6 cellular contexts compared by ENCODE assay signal in the genomic region with DNA sequence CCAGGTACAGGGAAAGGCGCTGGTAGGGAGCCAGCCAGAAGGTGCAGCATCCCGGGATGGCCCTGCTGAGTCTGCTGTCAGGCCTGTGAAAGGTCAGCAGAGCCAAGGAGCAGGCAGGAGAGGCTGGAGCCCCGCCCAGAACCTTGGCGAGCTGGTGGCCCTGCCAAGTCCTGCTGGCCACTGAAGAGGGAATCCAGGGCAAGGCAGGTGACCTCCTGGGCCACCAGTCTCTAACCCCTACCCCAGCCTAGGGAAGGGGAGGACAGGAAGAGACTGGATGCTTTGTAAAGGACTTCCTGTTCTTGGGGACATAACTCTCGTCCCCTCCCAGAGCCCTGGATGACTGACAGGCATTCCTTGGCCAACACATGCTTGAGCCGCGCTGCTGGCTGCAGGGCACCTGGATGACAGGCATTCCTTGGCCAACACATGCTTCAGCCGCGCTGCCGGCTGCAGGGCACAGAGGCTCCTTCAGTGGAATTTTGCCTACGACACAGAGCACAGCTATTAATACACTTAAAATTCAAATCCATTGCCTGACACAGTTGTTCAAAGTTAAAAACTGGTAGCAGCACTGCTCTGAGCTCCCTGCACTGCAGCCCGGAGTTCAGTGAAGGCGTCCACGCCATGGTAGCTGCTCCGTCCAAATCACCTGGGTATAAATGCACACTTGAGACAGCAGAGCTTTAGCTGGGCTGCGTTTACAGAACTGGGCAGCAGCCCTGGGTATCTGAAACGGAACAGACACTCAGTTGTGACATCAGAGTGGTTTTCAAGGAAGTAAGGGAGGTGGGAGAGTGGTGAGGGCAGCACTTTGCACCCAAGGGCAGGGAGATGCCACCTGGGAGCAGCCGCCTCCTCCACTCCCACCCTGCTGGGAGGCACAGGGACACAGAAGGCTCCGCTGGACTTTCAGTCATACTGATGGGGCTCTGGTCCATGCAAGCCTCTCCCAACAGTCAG. TPM values are rescaled to one million over a fixed set of nuclear protein-coding genes. Genes with fewer than 3 reads are reported as not detected.
DNase-seq lines count a peak whose midpoint lies in the region; ATAC-seq and TF ChIP-seq lines count a peak whose summit lies in the region.

No MANE protein-coding gene starts in this region.

- DNase-seq in activated CD8-positive, alpha-beta memory T cell treated with anti-CD3 and anti-CD28 coated beads for 24 hours, result peak; percentile 64
- no peak for DNase-seq in activated CD8-positive, alpha-beta memory T cell treated with anti-CD3 and anti-CD28 coated beads, Interleukin-2, amount 50 U/mL, for 48 hours

- peaks cover 12% of the 10 kb centered on the region for H3K4me1 ChIP-seq in ectodermal cell (ENCODE audit: control insufficient read depth, insufficient read depth, low read length)
- peaks cover 29% of the 10 kb centered on the region for H3K4me1 ChIP-seq in stomach smooth muscle (ENCODE audit: control insufficient read depth, insufficient read depth, low read length)
- peaks cover 6 to 35% (median 14%) of the 10 kb centered on the region in 3 donors for H3K4me1 ChIP-seq in gastroesophageal sphincter

- H3K9me3 ChIP-seq in ectodermal cell (ENCODE audit: control insufficient read depth, low read length) (no peaks in the 10 kb centered on the region), stomach smooth muscle (ENCODE audit: control insufficient read depth in 2 of 2, low read length in 2 of 2) (no peaks in the 10 kb centered on the region), gastroesophageal sphincter (no peaks in the 10 kb centered on the region)

- TF ChIP-seq POLR2A in gastroesophageal sphincter (IDR thresholded peaks at IDR 0.05), result no peak

- H3K4me3 ChIP-seq in ectodermal cell (ENCODE audit: insufficient read depth, low read depth, low read length), result peak overlapping the region; percentile 88
- H3K4me3 ChIP-seq in stomach smooth muscle (ENCODE audit: low read length in 2 of 2), result peak overlapping the region; percentile 31 to 66
- H3K4me3 ChIP-seq in gastroesophageal sphincter, result no peak overlapping the region

- H3K27ac ChIP-seq in ectodermal cell (ENCODE audit: insufficient read depth, low read depth, low read length, poor library complexity, severe bottlenecking) (no peak overlapping the region), stomach smooth muscle (ENCODE audit: low read length) (no peak overlapping the region), gastroesophageal sphincter (no peak overlapping the region)

- ATAC-seq in gastroesophageal sphincter (no peak), HG03045 (IDR thresholded peaks at IDR 0.05; ENCODE audit: unreplicated experiment) (no peak)

- peak overlapping the region; percentile 42 to 60 for H3K9ac ChIP-seq in stomach smooth muscle (ENCODE audit: low read length in 2 of 2)

- no peak for TF ChIP-seq CTCF in gastroesophageal sphincter (IDR thresholded peaks at IDR 0.05)

- H3K27me3 ChIP-seq in ectodermal cell (ENCODE audit: control insufficient read depth, insufficient read depth, low read length, poor library complexity, severe bottlenecking) (no peaks in the 10 kb centered on the region), stomach smooth muscle (ENCODE audit: control insufficient read depth in 1 of 2, insufficient read depth in 2 of 2, low read length in 2 of 2) (no peaks in the 10 kb centered on the region), gastroesophageal sphincter (no peaks in the 10 kb centered on the region)

- no peak for TF ChIP-seq EP300 in gastroesophageal sphincter (IDR thresholded peaks at IDR 0.05)

- peaks cover 19% of the 10 kb centered on the region for H3K36me3 ChIP-seq in ectodermal cell (ENCODE audit: control insufficient read depth, insufficient read depth, low read length)
- peaks cover 6 to 11% of the 10 kb centered on the region in 2 donors for H3K36me3 ChIP-seq in stomach smooth muscle (ENCODE audit: control insufficient read depth in 2 of 2, insufficient read depth in 2 of 2, low read length in 2 of 2)
- H3K36me3 ChIP-seq in gastroesophageal sphincter, result peaks cover 0 to 33% of the 10 kb centered on the region in 2 donors

- 89 to 90% methylated on average over 19 of the region's 19 CpGs for WGBS in ectodermal cell, 2 experiments
- 45 to 82% methylated on average over 2 of the region's 19 CpGs for WGBS in gastroesophageal sphincter (ENCODE audit: low coverage in 1 of 2), 2 donors

RNA-seq across cellular contexts. Expression of a gene that starts 2.0 kb away (rescaled TPM):
- polyA plus RNA-seq in ectodermal cell (2013, experiment 1 of 4), result 18.1 TPM
- polyA plus RNA-seq in ectodermal cell (2013, experiment 2 of 4), result 17.1 TPM
- 15.4 TPM for polyA plus RNA-seq in ectodermal cell (2013, experiment 3 of 4)
- 17.4 TPM for polyA plus RNA-seq in ectodermal cell (2013, experiment 4 of 4)
- total RNA-seq in gastroesophageal sphincter, result 10 to 100 TPM in 1 of 4 donors, 1 to 10 TPM in 2, under 1 TPM in 1; 0.72 to 10.3 (median 3.5) TPM

RNA-seq across cellular contexts. Expression of a gene that starts 2.0 kb away (rescaled TPM):
- 29.8 TPM for polyA plus RNA-seq in ectodermal cell (2013, experiment 1 of 4)
- 35.6 TPM for polyA plus RNA-seq in ectodermal cell (2013, experiment 2 of 4)
- 31.4 TPM for polyA plus RNA-seq in ectodermal cell (2013, experiment 3 of 4)
- 34.6 TPM for polyA plus RNA-seq in ectodermal cell (2013, experiment 4 of 4)
- total RNA-seq in gastroesophageal sphincter, result 10 to 100 TPM in 2 of 4 donors, 1 to 10 TPM in 2; 7.6 to 17.3 (median 12.5) TPM

RNA-seq across cellular contexts. Expression of a gene that starts 7.4 kb away (rescaled TPM):
- 95.1 TPM for polyA plus RNA-seq in ectodermal cell (2013, experiment 1 of 4)
- polyA plus RNA-seq in ectodermal cell (2013, experiment 2 of 4), result 95.9 TPM
- 78.6 TPM for polyA plus RNA-seq in ectodermal cell (2013, experiment 3 of 4)
- 82.2 TPM for polyA plus RNA-seq in ectodermal cell (2013, experiment 4 of 4)
- total RNA-seq in gastroesophageal sphincter, result 10 to 100 TPM; 29.0 to 50.8 (median 34.1) TPM

RNA-seq across cellular contexts. Expression of a gene that starts 10.7 kb away (rescaled TPM):
- polyA plus RNA-seq in ectodermal cell (2013, experiment 1 of 4), result 24.2 TPM
- 22.2 TPM for polyA plus RNA-seq in ectodermal cell (2013, experiment 2 of 4)
- polyA plus RNA-seq in ectodermal cell (2013, experiment 3 of 4), result 21.0 TPM
- 24.4 TPM for polyA plus RNA-seq in ectodermal cell (2013, experiment 4 of 4)
- total RNA-seq in gastroesophageal sphincter, result 10 to 100 TPM; 23.1 to 35.2 (median 28.8) TPM

RNA-seq across cellular contexts. Expression of a gene that starts 16.2 kb away (rescaled TPM):
- 6.3 TPM for polyA plus RNA-seq in ectodermal cell (2013, experiment 1 of 4)
- 6.1 TPM for polyA plus RNA-seq in ectodermal cell (2013, experiment 2 of 4)
- 6.8 TPM for polyA plus RNA-seq in ectodermal cell (2013, experiment 3 of 4)
- polyA plus RNA-seq in ectodermal cell (2013, experiment 4 of 4), result 6.9 TPM
- under 1 TPM in 2 of 4 donors, not detected in 2; 0.27 to 0.35 TPM for total RNA-seq in gastroesophageal sphincter

Comparison
In these comparisons a context has a peak if more than half of its experiments do, and no peak if none do; other contexts are left out.
1. H3K4me3 ChIP-seq: peak in ectodermal cell (single experiment) and stomach smooth muscle (2 of 2); none in gastroesophageal sphincter (0 of 2).